Comparison of ENCODE assay signal across 10 cellular contexts in genomic region chr2:128442891-128443302, GRCh38.
DNase-seq lines count a peak whose midpoint lies in the region; ATAC-seq and TF ChIP-seq lines count a peak whose summit lies in the region.
"Had no signal": no experiment of that assay in that cellular context is flagged by ENCODE, and none has a peak within 500 bp of the region (broad histone marks: within the 10 kb centered on the region; RNA-seq: fewer than 3 reads in every experiment).

No MANE protein-coding gene starts in this region.

- H3K9me3 Mint-ChIP-seq in activated naive CD8-positive, alpha-beta T cell treated with anti-CD3 and anti-CD28 coated beads, Interleukin-2, amount 10 ng/mL, durations not matched to agents 7 days and 5 days, result no peaks in the 10 kb centered on the region
- no peaks in the 10 kb centered on the region for H3K9me3 Mint-ChIP-seq in activated naive CD8-positive, alpha-beta T cell treated with anti-CD3 and anti-CD28 coated beads, Interleukin-2, amount 50 U/mL, for 24 hours
- H3K9me3 Mint-ChIP-seq in stimulated activated memory B cell treated with anti-CD40 and anti-IgM and Interleukin-4, amounts not matched to agents 10 μg/mL and 1 μg/mL and 100 μg/mL, for 72 hours, result no peaks in the 10 kb centered on the region
- no peaks in the 10 kb centered on the region for H3K9me3 Mint-ChIP-seq in activated T-helper 2 cell treated with anti-CD3 and anti-CD28 coated beads, Interferon-gamma antibody, Interleukin-2, Interleukin-4, amounts not matched to agents 10 μg/mL and 5 μg/mL and 100 μg/mL, durations not matched to agents 14 hours and 24 hours and 36 hours
- no peaks in the 10 kb centered on the region for H3K9me3 Mint-ChIP-seq in CD4-positive, alpha-beta memory T cell
- H3K9me3 Mint-ChIP-seq: activated B cell treated with CpG ODN at 0.5 μM for 24 hours had no signal

- intact Hi-C loops in lower lobe of right lung (cut with DNase I), result no loop called here
- intact Hi-C loops in activated T-helper 2 cell treated with anti-CD3 and anti-CD28 coated beads, Interferon-gamma antibody, Interleukin-2, Interleukin-4, amounts not matched to agents 10 μg/mL and 5 μg/mL and 100 μg/mL, durations not matched to agents 14 hours and 24 hours and 36 hours (cut with micrococcal nuclease), result no loop called here
- intact Hi-C loops in CD4-positive, alpha-beta memory T cell (cut with micrococcal nuclease), result no loop called here

- H3K4me3 ChIP-seq in duodenal mucosa (ENCODE audit: low read depth in 1 of 2, low read length in 2 of 2), result no peak overlapping the region
- H3K4me3 ChIP-seq in lower lobe of right lung, result no peak overlapping the region
- no peak overlapping the region for H3K4me3 ChIP-seq in CD4-positive, alpha-beta memory T cell (ENCODE audit: low read length in 2 of 2)

- no peaks in the 10 kb centered on the region for H3K27me3 Mint-ChIP-seq in activated naive CD8-positive, alpha-beta T cell treated with anti-CD3 and anti-CD28 coated beads, Interleukin-2, amount 10 ng/mL, durations not matched to agents 7 days and 5 days
- H3K27me3 Mint-ChIP-seq in activated naive CD8-positive, alpha-beta T cell treated with anti-CD3 and anti-CD28 coated beads, Interleukin-2, amount 50 U/mL, for 24 hours, result peaks cover 3% of the 10 kb centered on the region
- H3K27me3 Mint-ChIP-seq in stimulated activated memory B cell treated with anti-CD40 and anti-IgM and Interleukin-4, amounts not matched to agents 10 μg/mL and 1 μg/mL and 100 μg/mL, for 72 hours, result peaks cover 37% of the 10 kb centered on the region
- H3K27me3 Mint-ChIP-seq in activated T-helper 2 cell treated with anti-CD3 and anti-CD28 coated beads, Interferon-gamma antibody, Interleukin-2, Interleukin-4, amounts not matched to agents 10 μg/mL and 5 μg/mL and 100 μg/mL, durations not matched to agents 14 hours and 24 hours and 36 hours (ENCODE audit: low read depth), result peaks cover 2% of the 10 kb centered on the region
- peaks cover 0 to 8% of the 10 kb centered on the region in 2 donors for H3K27me3 Mint-ChIP-seq in CD4-positive, alpha-beta memory T cell
- H3K27me3 Mint-ChIP-seq: activated naive CD8-positive, alpha-beta T cell had no signal

- ATAC-seq in activated naive CD8-positive, alpha-beta T cell treated with anti-CD3 and anti-CD28 coated beads, Interleukin-2, amount 10 ng/mL, durations not matched to agents 7 days and 5 days (ENCODE audit: low read depth), result no peak
- ATAC-seq in activated naive CD8-positive, alpha-beta T cell treated with anti-CD3 and anti-CD28 coated beads, Interleukin-2, amount 50 U/mL, for 24 hours, result no peak
- ATAC-seq in lower lobe of right lung, result peak in 1 of 2 donors; percentile 55
- ATAC-seq in stimulated activated memory B cell treated with anti-CD40 and anti-IgM and Interleukin-4, amounts not matched to agents 10 μg/mL and 1 μg/mL and 100 μg/mL, for 72 hours, result no peak
- ATAC-seq in HG03571 (IDR thresholded peaks at IDR 0.05; ENCODE audit: unreplicated experiment), result no peak

- TF ChIP-seq CTCF in lower lobe of right lung (IDR thresholded peaks at IDR 0.05), result no peak

- peak; percentile 3 for DNase-seq in activated naive CD8-positive, alpha-beta T cell treated with anti-CD3 and anti-CD28 coated beads, Interleukin-2, amount 10 ng/mL, durations not matched to agents 7 days and 5 days
- no peak for DNase-seq in activated naive CD8-positive, alpha-beta T cell treated with anti-CD3 and anti-CD28 coated beads, Interleukin-2, amount 50 U/mL, for 24 hours
- DNase-seq in lower lobe of right lung, result no peak
- no peak for DNase-seq in activated T-helper 2 cell treated with anti-CD3 and anti-CD28 coated beads, Interferon-gamma antibody, Interleukin-2, Interleukin-4, amounts not matched to agents 10 μg/mL and 5 μg/mL and 100 μg/mL, durations not matched to agents 14 hours and 24 hours and 36 hours (ENCODE audit: low spot score)
- DNase-seq in CD4-positive, alpha-beta memory T cell, result no peak
- DNase-seq: activated B cell treated with CpG ODN at 0.5 μM for 24 hours had no signal

- CTCF ChIA-PET in CD4-positive, alpha-beta memory T cell (lab: Charles Lee; ENCODE audit: partially characterized antibody), result no interaction called here

- POLR2A ChIA-PET in activated naive CD8-positive, alpha-beta T cell treated with anti-CD3 and anti-CD28 coated beads, Interleukin-2, amount 10 ng/mL, durations not matched to agents 7 days and 5 days (lab: Charles Lee), result no interaction called here
- POLR2A ChIA-PET in CD4-positive, alpha-beta memory T cell (lab: Charles Lee; ENCODE audit: partially characterized antibody), result no interaction called here

- H3K27ac Mint-ChIP-seq in activated naive CD8-positive, alpha-beta T cell treated with anti-CD3 and anti-CD28 coated beads, Interleukin-2, amount 10 ng/mL, durations not matched to agents 7 days and 5 days, result no peak overlapping the region
- no peak overlapping the region for H3K27ac Mint-ChIP-seq in activated naive CD8-positive, alpha-beta T cell treated with anti-CD3 and anti-CD28 coated beads, Interleukin-2, amount 50 U/mL, for 24 hours
- H3K27ac Mint-ChIP-seq in stimulated activated memory B cell treated with anti-CD40 and anti-IgM and Interleukin-4, amounts not matched to agents 10 μg/mL and 1 μg/mL and 100 μg/mL, for 72 hours, result no peak overlapping the region
- no peak overlapping the region for H3K27ac Mint-ChIP-seq in activated T-helper 2 cell treated with anti-CD3 and anti-CD28 coated beads, Interferon-gamma antibody, Interleukin-2, Interleukin-4, amounts not matched to agents 10 μg/mL and 5 μg/mL and 100 μg/mL, durations not matched to agents 14 hours and 24 hours and 36 hours
- H3K27ac Mint-ChIP-seq in CD4-positive, alpha-beta memory T cell, result no peak overlapping the region
- H3K27ac Mint-ChIP-seq: activated B cell treated with CpG ODN at 0.5 μM for 24 hours; activated naive CD8-positive, alpha-beta T cell had no signal

- H3K36me3 ChIP-seq in duodenal mucosa (ENCODE audit: control insufficient read depth in 1 of 2, insufficient read depth in 2 of 2, low read length in 2 of 2) (no peaks in the 10 kb centered on the region), lower lobe of right lung (no peaks in the 10 kb centered on the region)
- H3K36me3 ChIP-seq in CD4-positive, alpha-beta memory T cell (ENCODE audit: insufficient read depth, low read length), result no peaks in the 10 kb centered on the region

- peak overlapping the region; percentile 1 for H3K27ac ChIP-seq in duodenal mucosa (ENCODE audit: low read depth, low read length)
- H3K27ac ChIP-seq in lower lobe of right lung, result peak overlapping the region; percentile 66
- H3K27ac ChIP-seq in CD4-positive, alpha-beta memory T cell (ENCODE audit: low read depth, low read length), result no peak overlapping the region

- H3K4me3 Mint-ChIP-seq in activated naive CD8-positive, alpha-beta T cell treated with anti-CD3 and anti-CD28 coated beads, Interleukin-2, amount 10 ng/mL, durations not matched to agents 7 days and 5 days, result no peak overlapping the region
- no peak overlapping the region for H3K4me3 Mint-ChIP-seq in activated naive CD8-positive, alpha-beta T cell treated with anti-CD3 and anti-CD28 coated beads, Interleukin-2, amount 50 U/mL, for 24 hours
- H3K4me3 Mint-ChIP-seq in stimulated activated memory B cell treated with anti-CD40 and anti-IgM and Interleukin-4, amounts not matched to agents 10 μg/mL and 1 μg/mL and 100 μg/mL, for 72 hours, result no peak overlapping the region
- no peak overlapping the region for H3K4me3 Mint-ChIP-seq in activated T-helper 2 cell treated with anti-CD3 and anti-CD28 coated beads, Interferon-gamma antibody, Interleukin-2, Interleukin-4, amounts not matched to agents 10 μg/mL and 5 μg/mL and 100 μg/mL, durations not matched to agents 14 hours and 24 hours and 36 hours (ENCODE audit: low read depth)
- H3K4me3 Mint-ChIP-seq in CD4-positive, alpha-beta memory T cell, result no peak overlapping the region
- H3K4me3 Mint-ChIP-seq: activated B cell treated with CpG ODN at 0.5 μM for 24 hours; activated naive CD8-positive, alpha-beta T cell had no signal

- H3K9me3 ChIP-seq in duodenal mucosa (ENCODE audit: control insufficient read depth in 1 of 2, low read length in 2 of 2) (no peaks in the 10 kb centered on the region), lower lobe of right lung (no peaks in the 10 kb centered on the region)
- no peaks in the 10 kb centered on the region for H3K9me3 ChIP-seq in CD4-positive, alpha-beta memory T cell (ENCODE audit: control insufficient read depth in 1 of 2, low read length in 2 of 2)

- H3K27me3 ChIP-seq in duodenal mucosa (ENCODE audit: control insufficient read depth in 1 of 2, insufficient read depth in 2 of 2, low read length in 2 of 2), result no peaks in the 10 kb centered on the region
- no peaks in the 10 kb centered on the region for H3K27me3 ChIP-seq in lower lobe of right lung (ENCODE audit: low read depth)
- no peaks in the 10 kb centered on the region for H3K27me3 ChIP-seq in CD4-positive, alpha-beta memory T cell (ENCODE audit: insufficient read depth, low read length)

- H3K36me3 Mint-ChIP-seq in activated naive CD8-positive, alpha-beta T cell treated with anti-CD3 and anti-CD28 coated beads, Interleukin-2, amount 10 ng/mL, durations not matched to agents 7 days and 5 days, result no peaks in the 10 kb centered on the region
- no peaks in the 10 kb centered on the region for H3K36me3 Mint-ChIP-seq in activated naive CD8-positive, alpha-beta T cell treated with anti-CD3 and anti-CD28 coated beads, Interleukin-2, amount 50 U/mL, for 24 hours (ENCODE audit: low read depth)
- H3K36me3 Mint-ChIP-seq in stimulated activated memory B cell treated with anti-CD40 and anti-IgM and Interleukin-4, amounts not matched to agents 10 μg/mL and 1 μg/mL and 100 μg/mL, for 72 hours, result no peaks in the 10 kb centered on the region
- no peaks in the 10 kb centered on the region for H3K36me3 Mint-ChIP-seq in activated T-helper 2 cell treated with anti-CD3 and anti-CD28 coated beads, Interferon-gamma antibody, Interleukin-2, Interleukin-4, amounts not matched to agents 10 μg/mL and 5 μg/mL and 100 μg/mL, durations not matched to agents 14 hours and 24 hours and 36 hours (ENCODE audit: low read depth)
- no peaks in the 10 kb centered on the region for H3K36me3 Mint-ChIP-seq in CD4-positive, alpha-beta memory T cell
- H3K36me3 Mint-ChIP-seq: activated naive CD8-positive, alpha-beta T cell had no signal

- H3K9ac ChIP-seq in duodenal mucosa (ENCODE audit: low read depth in 1 of 2, low read length in 2 of 2), result no peak overlapping the region

- no peaks in the 10 kb centered on the region for H3K4me1 Mint-ChIP-seq in activated naive CD8-positive, alpha-beta T cell treated with anti-CD3 and anti-CD28 coated beads, Interleukin-2, amount 10 ng/mL, durations not matched to agents 7 days and 5 days
- peaks cover 2% of the 10 kb centered on the region for H3K4me1 Mint-ChIP-seq in activated naive CD8-positive, alpha-beta T cell treated with anti-CD3 and anti-CD28 coated beads, Interleukin-2, amount 50 U/mL, for 24 hours
- peaks cover 7% of the 10 kb centered on the region for H3K4me1 Mint-ChIP-seq in stimulated activated memory B cell treated with anti-CD40 and anti-IgM and Interleukin-4, amounts not matched to agents 10 μg/mL and 1 μg/mL and 100 μg/mL, for 72 hours
- H3K4me1 Mint-ChIP-seq in activated T-helper 2 cell treated with anti-CD3 and anti-CD28 coated beads, Interferon-gamma antibody, Interleukin-2, Interleukin-4, amounts not matched to agents 10 μg/mL and 5 μg/mL and 100 μg/mL, durations not matched to agents 14 hours and 24 hours and 36 hours (ENCODE audit: low read depth), result peaks cover 9% of the 10 kb centered on the region
- no peaks in the 10 kb centered on the region for H3K4me1 Mint-ChIP-seq in CD4-positive, alpha-beta memory T cell
- H3K4me1 Mint-ChIP-seq: activated B cell treated with CpG ODN at 0.5 μM for 24 hours had no signal

- H3K4me1 ChIP-seq in duodenal mucosa (ENCODE audit: control insufficient read depth in 1 of 2, insufficient read depth in 2 of 2, low read length in 2 of 2) (peaks cover 15 to 17% of the 10 kb centered on the region in 2 donors), lower lobe of right lung (peaks cover 31% of the 10 kb centered on the region)
- H3K4me1 ChIP-seq in CD4-positive, alpha-beta memory T cell (ENCODE audit: insufficient read depth, low read length), result no peaks in the 10 kb centered on the region
